Comparison of ENCODE assay signal across 15 cellular contexts in genomic region chr20:44526129-44526528, GRCh38. TPM values are rescaled to one million over a fixed set of nuclear protein-coding genes. Genes with fewer than 3 reads are reported as not detected.
DNase-seq lines count a peak whose midpoint lies in the region; ATAC-seq and TF ChIP-seq lines count a peak whose summit lies in the region.
"Had no signal": no experiment of that assay in that cellular context is flagged by ENCODE, and none has a peak within 500 bp of the region (broad histone marks: within the 10 kb centered on the region; RNA-seq: fewer than 3 reads in every experiment).

No MANE protein-coding gene starts in this region.

- H3K27me3 Mint-ChIP-seq in neural progenitor cell (ENCODE audit: insufficient read depth, low read depth) = peaks cover 6% of the 10 kb centered on the region
- no peaks in the 10 kb centered on the region for H3K27me3 Mint-ChIP-seq in progenitor cell of endocrine pancreas
- H3K27me3 Mint-ChIP-seq: T-cell had no signal

- peaks cover 16% of the 10 kb centered on the region for H3K4me1 Mint-ChIP-seq in neural progenitor cell
- H3K4me1 Mint-ChIP-seq in progenitor cell of endocrine pancreas (ENCODE audit: low read depth) = peaks cover 35% of the 10 kb centered on the region

- H3K9me3 ChIP-seq in osteoblast (ENCODE audit: low read depth, low read length) (no peaks in the 10 kb centered on the region), neural progenitor cell (ENCODE audit: low read depth) (no peaks in the 10 kb centered on the region)
- H3K9me3 ChIP-seq: suprapubic skin had no signal

- H3K79me2 ChIP-seq in osteoblast (ENCODE audit: insufficient read depth, low read length) = peaks cover 7% of the 10 kb centered on the region
- peaks cover 7% of the 10 kb centered on the region for H3K79me2 ChIP-seq in neural progenitor cell (ENCODE audit: low read depth)

- H3F3A ChIP-seq in neural progenitor cell (ENCODE audit: low read depth) = peaks cover 4% of the 10 kb centered on the region

- H3K4me3 ChIP-seq in osteoblast (ENCODE audit: insufficient read depth, low read length) (no peak overlapping the region), neural progenitor cell (no peak overlapping the region)
- H3K4me3 ChIP-seq: suprapubic skin had no signal

- H3K4me2 ChIP-seq in osteoblast (ENCODE audit: insufficient read depth, low read length) (peak overlapping the region; percentile 10), neural progenitor cell (no peak overlapping the region)

- no peak overlapping the region for H3K4me3 Mint-ChIP-seq in neural progenitor cell
- no peak overlapping the region for H3K4me3 Mint-ChIP-seq in progenitor cell of endocrine pancreas (ENCODE audit: low read depth)
- H3K4me3 Mint-ChIP-seq: T-cell had no signal

- ATAC-seq in HG03457 (IDR thresholded peaks at IDR 0.05; ENCODE audit: unreplicated experiment) = no peak
- ATAC-seq: sciatic nerve, T-cell had no signal

- H3K4me1 ChIP-seq in osteoblast (ENCODE audit: insufficient read depth, low read length) (peaks cover 11% of the 10 kb centered on the region), neural progenitor cell (peaks cover 1% of the 10 kb centered on the region)

- H4K20me1 ChIP-seq in osteoblast (ENCODE audit: insufficient read depth, low read length) = peaks cover 3% of the 10 kb centered on the region
- peaks cover 3% of the 10 kb centered on the region for H4K20me1 ChIP-seq in neural progenitor cell (ENCODE audit: low read depth)

- DNase-seq in HCEC 1CT (peak; percentile 70), RPMI7951 (ENCODE audit: low read depth) (peak; percentile 50), epithelial cell of prostate (ENCODE audit: low read depth, low spot score) (no peak), osteoblast (ENCODE audit: insufficient read length, low spot score, missing footprints) (no peak), neural progenitor cell (ENCODE audit: low spot score) (no peak), SK-N-DZ (ENCODE audit: low spot score) (no peak), progenitor cell of endocrine pancreas (ENCODE audit: low spot score, unreplicated experiment) (no peak)
- DNase-seq: activated CD4-positive, alpha-beta T cell treated with anti-CD3 and anti-CD28 coated beads for 48 hours; CD4-positive, CD25-positive, alpha-beta regulatory T cell; Karpas-422; T-cell had no signal

- H3K9me3 Mint-ChIP-seq in neural progenitor cell (no peaks in the 10 kb centered on the region), progenitor cell of endocrine pancreas (ENCODE audit: low read depth) (no peaks in the 10 kb centered on the region)
- H3K9me3 Mint-ChIP-seq: activated T-helper 2 cell treated with anti-CD3 and anti-CD28 coated beads, Interferon-gamma antibody, Interleukin-2, Interleukin-4, amounts not matched to agents 10 μg/mL and 5 μg/mL and 100 μg/mL, durations not matched to agents 14 hours and 24 hours and 36 hours; CD4-positive, CD25-positive, alpha-beta regulatory T cell; T-cell had no signal

- H2AFZ ChIP-seq in osteoblast (ENCODE audit: low read length) = peak overlapping the region; percentile 66
- no peak overlapping the region for H2AFZ ChIP-seq in neural progenitor cell (replicated peaks)

- H3K27ac Mint-ChIP-seq in neural progenitor cell = no peak overlapping the region
- H3K27ac Mint-ChIP-seq in progenitor cell of endocrine pancreas = no peak overlapping the region
- H3K27ac Mint-ChIP-seq: activated T-helper 2 cell treated with anti-CD3 and anti-CD28 coated beads, Interferon-gamma antibody, Interleukin-2, Interleukin-4, amounts not matched to agents 10 μg/mL and 5 μg/mL and 100 μg/mL, durations not matched to agents 14 hours and 24 hours and 36 hours; T-cell had no signal

- no peaks in the 10 kb centered on the region for H3K27me3 ChIP-seq in osteoblast (ENCODE audit: insufficient read depth, low read length)
- no peaks in the 10 kb centered on the region for H3K27me3 ChIP-seq in neural progenitor cell
- H3K27me3 ChIP-seq: suprapubic skin had no signal

- H3K9ac ChIP-seq in neural progenitor cell = no peak overlapping the region

- TF ChIP-seq CTCF in osteoblast (IDR thresholded peaks at IDR 0.05; ENCODE audit: extremely low read depth, low read depth, low read length) = no peak
- no peak for TF ChIP-seq CTCF in neural progenitor cell (IDR thresholded peaks at IDR 0.05)
- TF ChIP-seq CTCF in progenitor cell of endocrine pancreas (IDR thresholded peaks at IDR 0.05; ENCODE audit: unreplicated experiment) = no peak

- no peaks in the 10 kb centered on the region for H3K36me3 ChIP-seq in osteoblast (ENCODE audit: insufficient read depth, low read length)
- H3K36me3 ChIP-seq in neural progenitor cell = no peaks in the 10 kb centered on the region
- H3K36me3 ChIP-seq: suprapubic skin had no signal

- H3K36me3 Mint-ChIP-seq in neural progenitor cell = no peaks in the 10 kb centered on the region
- H3K36me3 Mint-ChIP-seq in progenitor cell of endocrine pancreas (ENCODE audit: insufficient read depth) = no peaks in the 10 kb centered on the region
- H3K36me3 Mint-ChIP-seq: CD4-positive, CD25-positive, alpha-beta regulatory T cell; T-cell had no signal

- H3K27ac ChIP-seq in epithelial cell of prostate (peak overlapping the region; percentile 87), osteoblast (ENCODE audit: low read depth, low read length) (no peak overlapping the region), neural progenitor cell (no peak overlapping the region)
- H3K27ac ChIP-seq: suprapubic skin had no signal

RNA-seq across cellular contexts. Expression of gene SERINC3, which starts 4.3 kb away (rescaled TPM):
- total RNA-seq in RPMI7951 (2014; rRNA removed; shearing (Covaris generic)) = 84.7 and 123 TPM in 2 replicates
- total RNA-seq in osteoblast (167 and 191 TPM in 2 replicates), neural progenitor cell (ENCODE audit: low replicate concordance) (32.9 and 38.8 TPM in 2 replicates), progenitor cell of endocrine pancreas (36.8 and 41.5 TPM in 2 replicates)
- polyA plus RNA-seq in SK-N-DZ (2014; cell fraction: cytosol; rRNA removed) = 36.5 and 36.8 TPM in 2 replicates
- polyA plus RNA-seq in SK-N-DZ (2014; cell fraction: nucleus; rRNA removed) = 16.3 and 19.1 TPM in 2 replicates

RNA-seq across cellular contexts. Expression of gene TTPAL, which starts 50.5 kb away (rescaled TPM):
- total RNA-seq in RPMI7951 (2014; rRNA removed; shearing (Covaris generic)) = 8.5 TPM in 2 replicates
- total RNA-seq in osteoblast (12.1 and 12.7 TPM in 2 replicates), neural progenitor cell (ENCODE audit: low replicate concordance) (7.8 and 9.8 TPM in 2 replicates), progenitor cell of endocrine pancreas (23.8 and 25.2 TPM in 2 replicates)
- polyA plus RNA-seq in SK-N-DZ (2014; cell fraction: cytosol; rRNA removed) = 6.0 and 7.7 TPM in 2 replicates
- polyA plus RNA-seq in SK-N-DZ (2014; cell fraction: nucleus; rRNA removed) = 3.3 and 7.7 TPM in 2 replicates

RNA-seq across cellular contexts. Expression of gene PKIG, which starts 56.2 kb away (rescaled TPM):
- 90.2 and 97.5 TPM in 2 replicates for total RNA-seq in RPMI7951 (2014; rRNA removed; shearing (Covaris generic))
- 94.6 and 107 TPM in 2 replicates for total RNA-seq in osteoblast
- total RNA-seq in neural progenitor cell (ENCODE audit: low replicate concordance) = 40.6 and 64.6 TPM in 2 replicates
- 42.9 and 46.8 TPM in 2 replicates for polyA plus RNA-seq in SK-N-DZ (2014; cell fraction: cytosol; rRNA removed)
- 21.9 and 23.0 TPM in 2 replicates for polyA plus RNA-seq in SK-N-DZ (2014; cell fraction: nucleus; rRNA removed)
- 34.4 and 36.5 TPM in 2 replicates for total RNA-seq in progenitor cell of endocrine pancreas

Comparison
In these comparisons a context has a peak if more than half of its experiments do, and no peak if none do; other contexts are left out.
1. DNase-seq: peak in HCEC 1CT (single experiment) and RPMI7951 (single experiment); none in epithelial cell of prostate (single experiment), osteoblast (single experiment), neural progenitor cell (single experiment), SK-N-DZ (single experiment) and progenitor cell of endocrine pancreas (single experiment).